2 cellular contexts compared by ENCODE assay signal in the genomic region with DNA sequence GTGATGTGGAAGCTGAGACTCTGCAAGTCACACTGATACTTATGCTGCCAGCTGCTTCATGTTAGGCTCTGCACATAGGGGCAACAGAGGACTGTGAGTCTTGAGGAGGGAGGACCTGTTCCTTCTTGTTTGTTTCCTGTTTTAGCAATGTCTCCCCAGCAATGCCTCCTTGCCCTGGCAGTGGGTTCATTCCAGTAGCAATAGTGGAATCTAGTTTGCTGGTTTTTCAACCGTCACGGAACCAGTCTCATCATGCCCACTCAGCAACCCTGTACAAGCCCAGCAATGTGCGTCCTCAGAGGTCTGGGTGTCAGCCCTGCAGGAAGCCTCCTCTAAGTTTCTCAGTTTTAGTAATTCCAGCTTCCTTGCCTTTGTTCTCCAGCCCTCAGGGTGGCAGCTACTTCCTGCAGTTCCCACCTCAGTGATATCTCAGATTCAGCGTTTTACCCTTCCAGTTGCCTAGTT.
TF ChIP-seq lines count a peak whose summit lies in the region.

No MANE protein-coding gene starts in this region.

TF ChIP-seq in GM23338, 12 proteins besides CTCF, POLR2A, EP300 and RAD21:
- TF ChIP-seq CREB1 (CRISPR knock-in tag; IDR thresholded peaks at IDR 0.05; ENCODE audit: low read depth) = no peak
- no peak for TF ChIP-seq EZH2phosphoT487 (IDR thresholded peaks at IDR 0.05; ENCODE audit: unreplicated experiment)

TF ChIP-seq in H1, 55 proteins besides CTCF, POLR2A, EP300 and RAD21:
- TF ChIP-seq USF2 (IDR thresholded peaks at IDR 0.05; ENCODE audit: low read length) (no peak), HDAC6 (IDR thresholded peaks at IDR 0.05; ENCODE audit: low read depth, low read length) (no peak), SIRT6 (IDR thresholded peaks at IDR 0.05; ENCODE audit: low read length) (no peak), NANOG (IDR thresholded peaks at IDR 0.05; ENCODE audit: insufficient read depth, low read depth, low read length, poor library complexity, severe bottlenecking) (no peak), RFX5 (IDR thresholded peaks at IDR 0.05; ENCODE audit: borderline replicate concordance, low read depth, low read length) (no peak), EZH2 (IDR thresholded peaks at IDR 0.05; ENCODE audit: low read depth, low read length, severe bottlenecking) (no peak), SRF (IDR thresholded peaks at IDR 0.05; ENCODE audit: low read depth, low read length) (no peak), EGR1 (IDR thresholded peaks at IDR 0.05; ENCODE audit: borderline replicate concordance, low read depth, low read length) (no peak), CHD1 (IDR thresholded peaks at IDR 0.05; ENCODE audit: low read depth, low read length) (no peak), CTBP2 (IDR thresholded peaks at IDR 0.05; ENCODE audit: borderline replicate concordance, insufficient read depth, insufficient read length, low read length) (no peak), ZNF274 (IDR thresholded peaks at IDR 0.05; ENCODE audit: borderline replicate concordance, extremely low read depth, low read length) (no peak), POU5F1 (IDR thresholded peaks at IDR 0.05; ENCODE audit: low read depth, low read length) (no peak), YY1 (IDR thresholded peaks at IDR 0.05; ENCODE audit: low read depth, low read length) (no peak), JUND (IDR thresholded peaks at IDR 0.05; ENCODE audit: low read length) (no peak), MAX (IDR thresholded peaks at IDR 0.05) (no peak), CBX8 (IDR thresholded peaks at IDR 0.05; ENCODE audit: borderline replicate concordance, low read depth, low read length) (no peak)
TF ChIP-seq in H1: peak in this region for 0.
